7 cellular contexts compared by ENCODE assay signal in the genomic region with DNA sequence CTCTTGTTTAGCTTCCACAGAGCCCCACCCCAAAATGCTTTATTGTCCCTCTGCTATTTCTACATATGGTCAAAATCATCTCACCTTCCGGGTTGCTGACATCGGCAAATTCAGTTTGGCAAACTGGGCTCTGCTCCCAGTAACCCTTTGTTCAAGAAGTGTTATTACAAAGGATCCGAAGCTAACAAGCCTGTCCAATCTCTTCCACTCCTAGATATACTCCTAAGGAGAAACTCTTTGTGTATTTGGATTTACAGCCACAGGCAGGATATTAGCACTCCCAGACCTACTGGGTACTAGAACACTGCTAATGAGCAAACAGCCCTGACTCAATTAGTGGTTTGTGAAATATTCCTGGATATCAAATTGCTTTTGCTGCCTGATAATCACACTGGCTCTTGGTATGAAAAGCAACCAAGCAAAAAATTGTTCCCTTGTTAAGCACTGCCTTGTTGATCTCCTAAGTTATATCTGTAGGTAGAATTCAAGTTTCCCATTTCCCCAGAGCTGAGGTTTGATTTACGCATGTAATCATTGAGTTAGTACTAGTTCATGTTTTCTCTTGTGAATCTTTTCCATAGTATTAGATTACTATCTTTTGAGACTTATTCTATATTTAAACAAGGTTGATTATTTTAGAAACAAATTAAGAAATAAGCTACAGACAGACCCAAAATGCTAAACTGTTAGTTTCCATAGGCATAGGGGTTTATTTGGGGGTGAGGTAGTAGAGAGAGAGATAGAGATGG. TPM values are rescaled to one million over a fixed set of nuclear protein-coding genes. Genes with fewer than 3 reads are reported as not detected.
DNase-seq lines count a peak whose midpoint lies in the region.

No MANE protein-coding gene starts in this region.

- H3K27ac ChIP-seq in urinary bladder (ENCODE audit: low read depth) = no peak overlapping the region

- WGBS in urinary bladder = 29% methylated on average over 4 of the region's 4 CpGs

- no peaks in the 10 kb centered on the region for H3K36me3 ChIP-seq in H7 (replicated peaks; ENCODE audit: control insufficient read depth, insufficient read depth, low read length)
- no peaks in the 10 kb centered on the region for H3K36me3 ChIP-seq in urinary bladder (ENCODE audit: insufficient read depth)

- H3K4me1 ChIP-seq in urinary bladder (ENCODE audit: insufficient read depth) = no peaks in the 10 kb centered on the region

- DNase-seq in H7 (peak; percentile 10), NCI-H446 (lab: John Stamatoyannopoulos, UW) (peak; percentile 62 to 63), cerebellar cortex (ENCODE audit: low spot score) (peak; percentile 50), medulla oblongata (ENCODE audit: extremely low spot score) (peak; percentile 29)
- no peak for DNase-seq in activated effector memory CD4-positive, alpha-beta T cell treated with Interleukin-2 at 50 U/mL for 16 hours
- DNase-seq in activated CD4-positive, CD25-positive, alpha-beta regulatory T cell (lab: John Stamatoyannopoulos, UW) = no peak

- peaks cover 18% of the 10 kb centered on the region for H3K27me3 ChIP-seq in H7 (ENCODE audit: control insufficient read depth, insufficient read depth, low read length)

- H3K4me3 ChIP-seq in H7 (ENCODE audit: insufficient read depth, low read depth, low read length) (no peak overlapping the region), urinary bladder (ENCODE audit: low read depth, low read length) (peak overlapping the region; percentile 10)

RNA-seq across cellular contexts. Expression of a gene that starts 3.8 kb away (rescaled TPM):
- total RNA-seq in H7 (2014; rRNA removed; shearing (Covaris generic)) = 37.1 and 64.0 TPM in 2 replicates
- total RNA-seq in urinary bladder = 114 TPM
- polyA plus RNA-seq in urinary bladder = 615 TPM

Comparison
In these comparisons a context has a peak if more than half of its experiments do, and no peak if none do; other contexts are left out.
1. DNase-seq: peak in H7 (single experiment), NCI-H446 (2 of 2), cerebellar cortex (single experiment) and medulla oblongata (single experiment); none in activated effector memory CD4-positive, alpha-beta T cell treated with Interleukin-2 at 50 U/mL for 16 hours (single experiment) and activated CD4-positive, CD25-positive, alpha-beta regulatory T cell (0 of 4).